1 cellular context compared by ENCODE assay signal in genomic region chr6:6927437-6928361, GRCh38.
A peak's percentile ranks its signal among the peaks of the same experiment; 100 is the strongest.
TF ChIP-seq lines count a peak whose summit lies in the region.

No MANE protein-coding gene starts in this region.

TF ChIP-seq in H1, 55 proteins besides CTCF, POLR2A, EP300 and RAD21:
- TF ChIP-seq KDM1A (IDR thresholded peaks at IDR 0.05; ENCODE audit: borderline replicate concordance, low read length) (no peak), YY1 (IDR thresholded peaks at IDR 0.05; ENCODE audit: low read depth, low read length) (no peak), BCL11A (IDR thresholded peaks at IDR 0.05; ENCODE audit: low read depth in 2 of 2, low read length in 2 of 2) (no peak), MAX (IDR thresholded peaks at IDR 0.05) (0 out of 2 replicates have a peak, but pooled peaks have one; percentile 31), TBP (IDR thresholded peaks at IDR 0.05; ENCODE audit: low read depth, low read length) (no peak), POLR2AphosphoS5 (IDR thresholded peaks at IDR 0.05; ENCODE audit: low read depth, low read length) (no peak)
